9 cellular contexts compared by ENCODE assay signal in the genomic region with DNA sequence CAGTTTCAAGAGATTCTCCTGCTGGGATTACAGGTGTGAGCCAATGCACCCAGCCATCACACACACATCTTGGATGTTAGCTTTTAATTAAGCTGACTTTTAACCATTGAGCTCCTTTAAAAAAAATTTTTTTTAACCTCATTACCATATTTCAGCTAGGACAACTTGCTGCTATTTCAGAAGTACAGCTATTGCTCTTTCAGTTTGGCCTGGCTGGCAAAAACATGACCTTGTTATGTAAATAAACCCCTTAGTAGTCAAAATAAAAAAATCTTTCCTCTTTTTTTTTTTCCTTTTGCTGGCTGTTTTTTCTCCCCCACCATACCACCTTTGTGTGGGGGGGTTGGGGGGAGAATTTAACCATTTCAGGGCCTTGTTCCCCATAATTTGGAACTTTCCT.
"Had no signal": no experiment of that assay in that cellular context is flagged by ENCODE, and none has a peak within 500 bp of the region (broad histone marks: within the 10 kb centered on the region; RNA-seq: fewer than 3 reads in every experiment).

No MANE protein-coding gene starts in this region.

- ATAC-seq: HCT116 had no signal

- H3K36me3 ChIP-seq: HAP-1 had no signal

- H3K27ac ChIP-seq: GM23248, KMS-11 had no signal

- H2AFZ ChIP-seq: GM23248 had no signal

- H3K4me1 ChIP-seq: HAP-1 had no signal

- H3K4me3 ChIP-seq: GM23248, HAP-1 had no signal

- H3K9ac ChIP-seq: GM23248, KMS-11 had no signal

- H3K4me2 ChIP-seq: KMS-11 had no signal

- FAIRE-seq: HTR-8/SVneo had no signal

- DNase-seq: GM23248, GOT3, H7, HFFc6, KBM-7 had no signal

- H3K9me3 ChIP-seq: HAP-1 had no signal
